8 cellular contexts compared by ENCODE assay signal in genomic region chr7:45921699-45922519, GRCh38. TPM values are rescaled to one million over a fixed set of nuclear protein-coding genes. Genes with fewer than 3 reads are reported as not detected.
DNase-seq lines count a peak whose midpoint lies in the region; ATAC-seq, FAIRE-seq and TF ChIP-seq lines count a peak whose summit lies in the region.

No MANE protein-coding gene starts in this region.

- peak; percentile 45 to 76 (median 62) for TF ChIP-seq CTCF in GM12878 (IDR thresholded peaks at IDR 0.05 in 2 of 3, conservative IDR thresholded peaks at IDR 0.05 in 1 of 3; ENCODE audit: control insufficient read depth in 2 of 3, extremely low read depth in 1 of 3, insufficient read depth in 1 of 3, low read depth in 3 of 3, low read length in 3 of 3)

- SMC1A ChIA-PET in GM12878 (lab: Charles Lee; ENCODE audit: uncharacterized antibody, unreplicated experiment), result interaction anchor here (0.8 to 6.4 kb wide), 57 partner anchors 9 to 1260 kb away, joined by 3 to 130 read pairs (median 4); no protein-coding TSS in a partner anchor

- no peak overlapping the region for H3K9ac ChIP-seq in GM12878 (ENCODE audit: control insufficient read depth, insufficient read depth, low read length)
- H3K9ac ChIP-seq in iPS-20b (ENCODE audit: low read depth, low read length), result peak overlapping the region; percentile 4; the same call in 1 of the 2 replicates

- H3K79me2 ChIP-seq in GM12878 (ENCODE audit: control insufficient read depth, insufficient read depth, low read length), result no peaks in the 10 kb centered on the region

- ATAC-seq in GM12878, result peak; percentile 42

- whole genome bisulfite sequencing in GM12878 (ENCODE audit: insufficient coverage, insufficient replicate concordance, low lambda C conversion rate, missing lambda C conversion rate), result 32% methylated on average over 36 of the region's 36 CpGs

- H2AFZ ChIP-seq in GM12878 (ENCODE audit: control insufficient read depth, low read depth, low read length), result no peak overlapping the region

- no TSS peak for BruUV-seq in GM12878 (replicated peaks; lab: Mats Ljungman, UMichigan)

- CTCF ChIA-PET in GM12878 (lab: Yijun Ruan, JAX), result interaction anchor here (0.7 to 9.6 kb wide), 74 partner anchors 8 to 1897 kb away, joined by 3 to 127 read pairs (median 4); no protein-coding TSS in a partner anchor

- RAD21 ChIA-PET in GM12878 (lab: Charles Lee; ENCODE audit: unreplicated experiment), result interaction anchor here (0.6 to 4.0 kb wide), 52 partner anchors 14 to 1332 kb away, joined by 3 to 97 read pairs (median 5); no protein-coding TSS in a partner anchor

- intact Hi-C loops in activated CD4-positive, alpha-beta T cell treated with anti-CD3 and anti-CD28 coated beads, Interleukin-2, amount 10 ng/mL, durations not matched to agents 24 days and 14 days (cut with micrococcal nuclease), result loop anchor here (10.0 kb wide), 1 partner anchor 1333 kb away; no protein-coding TSS in a partner anchor
- intact Hi-C loops in GM12878 (cut with micrococcal nuclease; ENCODE audit: unreplicated experiment), result loop anchor here (5.0 to 10.0 kb wide), 4 partner anchors 135 to 743 kb away; no protein-coding TSS in a partner anchor

- H3K27ac Mint-ChIP-seq in activated CD4-positive, alpha-beta T cell treated with anti-CD3 and anti-CD28 coated beads, Interleukin-2, amount 10 ng/mL, durations not matched to agents 24 days and 14 days, result no peak overlapping the region

- H3K27me3 ChIP-seq in GM12878 (replicated peaks in 1 of 2; ENCODE audit: control insufficient read depth in 2 of 2, insufficient read depth in 2 of 2, low read length in 1 of 2) (peaks cover 2 to 3% of the 10 kb centered on the region in 2 experiments; a peak in 3 of 4 replicates), iPS-20b (ENCODE audit: insufficient read depth, low read length) (peaks cover 71% of the 10 kb centered on the region)

- H3K4me1 ChIP-seq in GM12878 (ENCODE audit: control insufficient read depth, insufficient read depth, low read length) (no peaks in the 10 kb centered on the region), iPS-20b (ENCODE audit: insufficient read depth, low read length) (peaks cover 26% of the 10 kb centered on the region; the same call in 1 of the 2 replicates)

- TF ChIP-seq POLR2A in GM12878 (IDR thresholded peaks at IDR 0.05; ENCODE audit: low read depth, low read length), result no peak

- no peaks in the 10 kb centered on the region for H3K36me3 Mint-ChIP-seq in activated CD4-positive, alpha-beta T cell treated with anti-CD3 and anti-CD28 coated beads, Interleukin-2, amount 10 ng/mL, durations not matched to agents 24 days and 14 days (ENCODE audit: low read depth)

- no peak overlapping the region for H3K4me3 ChIP-seq in GM12878
- H3K4me3 ChIP-seq in iPS-20b (ENCODE audit: low read length), result peak overlapping the region; percentile 75

- no peaks in the 10 kb centered on the region for H3K36me3 ChIP-seq in GM12878 (ENCODE audit: control insufficient read depth in 2 of 2, insufficient read depth in 2 of 2, low read length in 1 of 2)
- no peaks in the 10 kb centered on the region for H3K36me3 ChIP-seq in iPS-20b (ENCODE audit: insufficient read depth, low read depth, low read length)

- in situ Hi-C loops in GM12878 (cut with MboI), result no loop called here

- TF ChIP-seq EP300 in GM12878 (IDR thresholded peaks at IDR 0.05; ENCODE audit: borderline replicate concordance in 1 of 2, control insufficient read depth in 1 of 2, low read depth in 2 of 2, low read length in 2 of 2), result no peak

- H4K20me1 ChIP-seq in GM12878 (ENCODE audit: control insufficient read depth, insufficient read depth), result peaks cover 2% of the 10 kb centered on the region; the same call in 1 of the 2 replicates

- POLR2A ChIA-PET in GM12878 (lab: Charles Lee), result interaction anchor here (0.7 kb wide), 1 partner anchor 211 kb away, joined by 3 read pairs; no protein-coding TSS in a partner anchor

- DNase-seq in activated CD4-positive, alpha-beta T cell treated with anti-CD3 and anti-CD28 coated beads, Interleukin-2, amount 10 ng/mL, durations not matched to agents 24 days and 14 days, result peak; percentile 68
- no peak for DNase-seq in activated CD4-positive, alpha-beta T cell treated with anti-CD3 and anti-CD28 coated beads, Interleukin-2, amount 50 U/mL, for 1 hour
- peak; percentile 45 for DNase-seq in NCI-H2029 (lab: John Stamatoyannopoulos, UW)
- DNase-seq in GM12878 (ENCODE audit: low read depth, low spot score), result no peak
- DNase-seq in smooth muscle cell of the brain vasculature (ENCODE audit: low read depth, low spot score), result peak; percentile 67
- DNase-seq in stimulated activated CD4-positive, alpha-beta T cell treated with anti-CD3 and anti-CD28 coated beads, Interleukin-4, amount 100 ng/mL, for 4 hours, result no peak
- DNase-seq in DMS79 (lab: John Stamatoyannopoulos, UW), result no peak

- peak overlapping the region; percentile 67 for H3K4me3 Mint-ChIP-seq in activated CD4-positive, alpha-beta T cell treated with anti-CD3 and anti-CD28 coated beads, Interleukin-2, amount 10 ng/mL, durations not matched to agents 24 days and 14 days

- H3K9me3 ChIP-seq in GM12878 (replicated peaks; ENCODE audit: control insufficient read depth, insufficient read depth, low read length) (no peaks in the 10 kb centered on the region), iPS-20b (ENCODE audit: insufficient read depth, low read depth, low read length) (peaks cover 3% of the 10 kb centered on the region; the same call in 1 of the 2 replicates)

- H3K4me1 Mint-ChIP-seq in activated CD4-positive, alpha-beta T cell treated with anti-CD3 and anti-CD28 coated beads, Interleukin-2, amount 10 ng/mL, durations not matched to agents 24 days and 14 days, result peaks cover 20% of the 10 kb centered on the region

- H3K27me3 Mint-ChIP-seq in activated CD4-positive, alpha-beta T cell treated with anti-CD3 and anti-CD28 coated beads, Interleukin-2, amount 10 ng/mL, durations not matched to agents 24 days and 14 days, result peaks cover 57% of the 10 kb centered on the region

- no peak overlapping the region for H3K4me2 ChIP-seq in GM12878 (ENCODE audit: control insufficient read depth, insufficient read depth)

- peak; percentile 81 for TF ChIP-seq RAD21 in GM12878 (IDR thresholded peaks at IDR 0.05; ENCODE audit: insufficient read depth, low read depth, low read length)

- H3K27ac ChIP-seq in GM12878 (ENCODE audit: control insufficient read depth, insufficient read depth) (no peak overlapping the region), iPS-20b (ENCODE audit: low read length) (no peak overlapping the region)

- no peaks in the 10 kb centered on the region for H3K9me3 Mint-ChIP-seq in activated CD4-positive, alpha-beta T cell treated with anti-CD3 and anti-CD28 coated beads, Interleukin-2, amount 10 ng/mL, durations not matched to agents 24 days and 14 days

- no peak for FAIRE-seq in GM12878 (lab: Jason Lieb, UNC)

RNA-seq across cellular contexts. Expression of gene IGFBP3, which starts 0.8 kb away (rescaled TPM):
- total RNA-seq in activated CD4-positive, alpha-beta T cell treated with anti-CD3 and anti-CD28 coated beads, Interleukin-2, amount 10 ng/mL, durations not matched to agents 24 days and 14 days, result 0.72 and 1.5 TPM in 2 replicates
- total RNA-seq in GM12878 (2013; cell fraction: nucleolus; rRNA removed), result 2.2 and 5.0 TPM in 2 replicates
- total RNA-seq in GM12878 (2014; rRNA removed) (21.6 and 25.5 TPM in 2 replicates), GM12878 (2014; rRNA removed; fragmentation: Illumina TruSeq; extraction: Trizol) (16.1 and 18.6 TPM in 2 replicates), GM12878 (2021) (25.1 and 28.0 TPM in 2 replicates)
- not detected for polyA plus RNA-seq in GM12878 (2011; ENCODE audit: low read depth)
- polyA plus RNA-seq in GM12878 (2011; rRNA removed) (6.0 and 6.6 TPM in 2 replicates), GM12878 (2014; fragmentation: Illumina TruSeq; extraction: Trizol) (21.7 and 23.4 TPM in 2 replicates), GM12878 (2014; fragmentation: Nextera tagmentation; extraction: Ambion mirVana) (10 to 100 TPM in 1 of 2 experiments, 1 to 10 TPM in 1; 7.6 to 11.4 TPM), GM12878 (2014; rRNA removed) (26.9 and 27.7 TPM in 2 replicates), GM12878 (2016; fragmentation: Nextera tagmentation; extraction: Ambion mirVana) (10 to 100 TPM; 10.5 to 15.1 TPM)
- polyA plus RNA-seq in GM12878 (2011; cell fraction: cytosol; rRNA removed), result 3.8 and 5.9 TPM in 2 replicates
- 5.8 and 6.2 TPM in 2 replicates for polyA plus RNA-seq in GM12878 (2011; cell fraction: nucleus; rRNA removed)
- polyA plus RNA-seq in GM12878 (2012), result 0.20 TPM in 1 of 2 replicates, not detected in the other
- polyA minus RNA-seq in GM12878 (2011; rRNA and poly(A)+ RNA removed), result 2.3 and 2.6 TPM in 2 replicates
- polyA minus RNA-seq in GM12878 (2011; cell fraction: cytosol; rRNA and poly(A)+ RNA removed), result 3.0 and 4.1 TPM in 2 replicates
- 2.8 and 3.5 TPM in 2 replicates for polyA minus RNA-seq in GM12878 (2011; cell fraction: nucleus; rRNA and poly(A)+ RNA removed)

RNA-seq across cellular contexts. Expression of gene IGFBP1, which starts 33.6 kb away (rescaled TPM):
- not detected in 2 replicates for total RNA-seq in activated CD4-positive, alpha-beta T cell treated with anti-CD3 and anti-CD28 coated beads, Interleukin-2, amount 10 ng/mL, durations not matched to agents 24 days and 14 days
- total RNA-seq in GM12878 (2013; cell fraction: nucleolus; rRNA removed), result not detected in 2 replicates
- total RNA-seq in GM12878 (2014; rRNA removed) (not detected in 2 replicates), GM12878 (2014; rRNA removed; fragmentation: Illumina TruSeq; extraction: Trizol) (not detected in 2 replicates), GM12878 (2021) (0.13 and 0.29 TPM in 2 replicates)
- polyA plus RNA-seq in GM12878 (2011; ENCODE audit: low read depth), result not detected
- polyA plus RNA-seq in GM12878 (2011; rRNA removed) (not detected in 2 replicates), GM12878 (2014; fragmentation: Illumina TruSeq; extraction: Trizol) (not detected in 2 replicates), GM12878 (2014; fragmentation: Nextera tagmentation; extraction: Ambion mirVana) (not detected), GM12878 (2014; rRNA removed) (not detected in 2 replicates), GM12878 (2016; fragmentation: Nextera tagmentation; extraction: Ambion mirVana) (not detected)
- polyA plus RNA-seq in GM12878 (2011; cell fraction: cytosol; rRNA removed), result not detected in 2 replicates
- not detected in 2 replicates for polyA plus RNA-seq in GM12878 (2011; cell fraction: nucleus; rRNA removed)
- 0.07 TPM in 1 of 2 replicates, not detected in the other for polyA plus RNA-seq in GM12878 (2012)
- polyA minus RNA-seq in GM12878 (2011; rRNA and poly(A)+ RNA removed), result not detected in 2 replicates
- not detected in 2 replicates for polyA minus RNA-seq in GM12878 (2011; cell fraction: cytosol; rRNA and poly(A)+ RNA removed)
- not detected in 2 replicates for polyA minus RNA-seq in GM12878 (2011; cell fraction: nucleus; rRNA and poly(A)+ RNA removed)

RNA-seq across cellular contexts. Expression of gene CCDC201, which starts 49.0 kb away (rescaled TPM):
- not detected in 2 replicates for total RNA-seq in activated CD4-positive, alpha-beta T cell treated with anti-CD3 and anti-CD28 coated beads, Interleukin-2, amount 10 ng/mL, durations not matched to agents 24 days and 14 days
- not detected in 2 replicates for total RNA-seq in GM12878 (2013; cell fraction: nucleolus; rRNA removed)
- not detected in 2 replicates for total RNA-seq in GM12878 (2014; rRNA removed)
- total RNA-seq in GM12878 (2014; rRNA removed; fragmentation: Illumina TruSeq; extraction: Trizol), result not detected in 2 replicates
- total RNA-seq in GM12878 (2021), result not detected in 2 replicates
- not detected for polyA plus RNA-seq in GM12878 (2011; ENCODE audit: low read depth)
- not detected in 2 replicates for polyA plus RNA-seq in GM12878 (2011; rRNA removed)
- not detected in 2 replicates for polyA plus RNA-seq in GM12878 (2011; cell fraction: cytosol; rRNA removed)
- not detected in 2 replicates for polyA plus RNA-seq in GM12878 (2011; cell fraction: nucleus; rRNA removed)
- polyA plus RNA-seq in GM12878 (2012), result not detected in 2 replicates
- polyA plus RNA-seq in GM12878 (2014; fragmentation: Illumina TruSeq; extraction: Trizol), result not detected in 2 replicates
- not detected for polyA plus RNA-seq in GM12878 (2014; fragmentation: Nextera tagmentation; extraction: Ambion mirVana)
- not detected in 2 replicates for polyA plus RNA-seq in GM12878 (2014; rRNA removed)
- under 1 TPM in 1 of 2 experiments, not detected in 1; 0.10 TPM for polyA plus RNA-seq in GM12878 (2016; fragmentation: Nextera tagmentation; extraction: Ambion mirVana)
- polyA minus RNA-seq in GM12878 (2011; rRNA and poly(A)+ RNA removed), result not detected in 2 replicates
- polyA minus RNA-seq in GM12878 (2011; cell fraction: cytosol; rRNA and poly(A)+ RNA removed), result not detected in 2 replicates
- polyA minus RNA-seq in GM12878 (2011; cell fraction: nucleus; rRNA and poly(A)+ RNA removed), result not detected in 2 replicates

Comparison
In these comparisons a context has a peak if more than half of its experiments do, and no peak if none do; other contexts are left out.
1. DNase-seq: peak in activated CD4-positive, alpha-beta T cell treated with anti-CD3 and anti-CD28 coated beads, Interleukin-2, amount 10 ng/mL, durations not matched to agents 24 days and 14 days (single experiment), NCI-H2029 (single experiment) and smooth muscle cell of the brain vasculature (single experiment); none in activated CD4-positive, alpha-beta T cell treated with anti-CD3 and anti-CD28 coated beads, Interleukin-2, amount 50 U/mL, for 1 hour (single experiment), GM12878 (single experiment), stimulated activated CD4-positive, alpha-beta T cell treated with anti-CD3 and anti-CD28 coated beads, Interleukin-4, amount 100 ng/mL, for 4 hours (0 of 2) and DMS79 (single experiment).